Comparison of ENCODE assay signal across 9 cellular contexts in the genomic region with DNA sequence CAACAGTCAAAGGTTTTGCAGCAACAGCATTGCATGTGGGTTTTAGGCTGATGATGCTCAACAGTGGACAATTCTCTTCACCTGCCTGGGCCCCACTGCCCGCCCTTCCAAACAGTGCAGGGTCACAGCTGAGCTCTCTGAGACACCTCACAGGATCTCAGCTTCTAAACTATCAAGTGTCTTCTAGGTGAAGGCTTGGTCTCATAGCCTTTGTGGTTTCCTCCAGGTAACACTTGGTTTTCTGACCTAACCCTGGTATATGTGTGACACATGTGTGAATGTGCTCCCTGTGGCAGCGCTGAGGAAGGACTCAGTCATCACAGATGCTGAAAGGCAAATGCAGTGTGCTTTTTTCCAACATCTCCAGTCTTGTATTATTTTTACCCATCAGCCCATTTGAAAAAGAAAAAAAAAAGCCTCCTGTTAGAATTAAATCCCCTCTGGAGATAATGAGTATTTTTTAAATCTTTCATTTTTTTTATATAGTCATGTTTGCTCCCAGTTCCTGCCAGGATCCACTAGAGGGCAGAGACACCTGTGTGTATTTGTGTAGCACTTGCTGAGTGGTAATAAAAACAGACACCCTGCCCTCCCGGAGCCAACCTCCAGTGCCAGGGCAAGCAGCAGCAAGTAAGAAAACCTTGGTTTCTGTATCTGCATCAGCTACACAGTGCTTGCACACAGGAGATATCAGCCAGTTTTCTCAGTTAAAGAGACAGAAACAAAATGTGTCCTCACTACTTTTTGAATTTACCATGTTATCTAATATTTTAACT. TPM values are rescaled to one million over a fixed set of nuclear protein-coding genes. Genes with fewer than 3 reads are reported as not detected.
DNase-seq lines count a peak whose midpoint lies in the region; ATAC-seq and TF ChIP-seq lines count a peak whose summit lies in the region.
"Not testable (repeated sequence)": the region's sequence is repeated elsewhere in the genome, so short reads cannot be mapped to it uniquely, and the experiment has no call there.
"Had no signal": no experiment of that assay in that cellular context is flagged by ENCODE, and none has a peak within 500 bp of the region (broad histone marks: within the 10 kb centered on the region; RNA-seq: fewer than 3 reads in every experiment).

No MANE protein-coding gene starts in this region.

- not testable (repeated sequence) for H3K9me3 Mint-ChIP-seq in MCF 10A (ENCODE audit: unreplicated experiment)

- not testable (repeated sequence) for H3K27ac ChIP-seq in DOHH2 (ENCODE audit: low read depth, low read length); WERI-Rb-1; sigmoid colon; thyroid gland

- H3K4me3 Mint-ChIP-seq in MCF 10A (ENCODE audit: unreplicated experiment): not testable (repeated sequence)

- H3K4me3 ChIP-seq in DOHH2 (ENCODE audit: low read length); WERI-Rb-1 (ENCODE audit: low read depth, low read length); sigmoid colon; thyroid gland (replicated peaks in 1 of 3): not testable (repeated sequence)

- not testable (repeated sequence) for H3K27ac Mint-ChIP-seq in MCF 10A (ENCODE audit: low read depth, unreplicated experiment)

- H3F3A ChIP-seq in DOHH2 (ENCODE audit: control insufficient read depth, insufficient read depth): not testable (repeated sequence)

- peak; percentile 5 for TF ChIP-seq CTCF in DOHH2 (IDR thresholded peaks at IDR 0.05; ENCODE audit: low read depth, low read length, poor library complexity, severe bottlenecking)
- not testable (repeated sequence) for TF ChIP-seq CTCF in WERI-Rb-1 (IDR thresholded peaks at IDR 0.05; ENCODE audit: low read depth, low read length)
- peak; percentile 8 for TF ChIP-seq CTCF in MCF 10A (IDR thresholded peaks at IDR 0.05; ENCODE audit: unreplicated experiment)
- TF ChIP-seq CTCF in sigmoid colon (IDR thresholded peaks at IDR 0.05): peak in 1 of 4 experiments; percentile 3
- TF ChIP-seq CTCF in thyroid gland (IDR thresholded peaks at IDR 0.05): peak in 2 of 6 experiments; percentile 21 to 23

- H3K36me3 ChIP-seq in DOHH2 (ENCODE audit: control insufficient read depth, low read length); WERI-Rb-1; sigmoid colon; thyroid gland: not testable (repeated sequence)

- TF ChIP-seq EP300 in sigmoid colon (IDR thresholded peaks at IDR 0.05): not testable (repeated sequence)

- CTCF ChIA-PET in MCF 10A (lab: Yijun Ruan, JAX): interaction anchor here (0.6 to 2.6 kb wide), 8 partner anchors 14 to 113 kb away, joined by 3 to 14 read pairs (median 3); a partner anchor contains a TSS

- WGBS in sigmoid colon, 2 donors: 25 to 58% methylated on average over 1 of the region's 3 CpGs
- WGBS in thyroid gland, 2 donors: 7 to 61% methylated on average over 1 of the region's 3 CpGs

- not testable (repeated sequence) for TF ChIP-seq POLR2A in sigmoid colon (IDR thresholded peaks at IDR 0.05); thyroid gland (IDR thresholded peaks at IDR 0.05)

- H3K27me3 ChIP-seq in DOHH2 (ENCODE audit: control insufficient read depth, low read length); WERI-Rb-1 (ENCODE audit: insufficient read depth, low read depth, severe bottlenecking); sigmoid colon; thyroid gland: not testable (repeated sequence)

- DNase-seq in WERI-Rb-1 (peak; percentile 63), left lobe of liver (ENCODE audit: low spot score) (peak; percentile 49), sigmoid colon (peak; percentile 69), thyroid gland (peak; percentile 67 to 78)
- peak; percentile 30 for DNase-seq in activated T-cell treated with anti-CD3 and anti-CD28 coated beads, Interleukin-2, amount 50 U/mL, for 1 hour
- not testable (repeated sequence) for DNase-seq in MCF 10A (ENCODE audit: unreplicated experiment)

- H4K20me1 ChIP-seq in DOHH2 (ENCODE audit: control insufficient read depth, insufficient read depth, low read depth, low read length): not testable (repeated sequence)

- peak; percentile 48 for ATAC-seq in HG03159 (IDR thresholded peaks at IDR 0.05; ENCODE audit: unreplicated experiment)
- peak; percentile 74 for ATAC-seq in left lobe of liver

- H3K4me1 Mint-ChIP-seq in MCF 10A (ENCODE audit: insufficient read depth, unreplicated experiment): not testable (repeated sequence)

- intact Hi-C loops in MCF 10A (cut with micrococcal nuclease); sigmoid colon (cut with DNase I); thyroid gland (cut with DNase I): not testable (repeated sequence)

- H3K4me1 ChIP-seq in DOHH2 (ENCODE audit: control insufficient read depth, low read length); sigmoid colon; thyroid gland: not testable (repeated sequence)

- H3K4me2 ChIP-seq in DOHH2 (ENCODE audit: low read length): not testable (repeated sequence)

- not testable (repeated sequence) for H3K79me2 ChIP-seq in DOHH2 (ENCODE audit: control insufficient read depth, low read length)

- H3K9me3 ChIP-seq in DOHH2 (ENCODE audit: control insufficient read depth, insufficient read depth, low read length); WERI-Rb-1 (ENCODE audit: severe bottlenecking); sigmoid colon; thyroid gland: not testable (repeated sequence)

- BruUV-seq in MCF 10A (replicated peaks; lab: Mats Ljungman, UMichigan): not testable (repeated sequence)

- POLR2A ChIA-PET in MCF 10A (lab: Yijun Ruan, JAX): interaction anchor here (0.6 to 1.2 kb wide), 4 partner anchors 16 to 746 kb away, joined by 3 to 4 read pairs (median 3); a partner anchor contains a TSS

- H3K27me3 Mint-ChIP-seq in MCF 10A (ENCODE audit: insufficient read depth, unreplicated experiment): not testable (repeated sequence)

- H3K36me3 Mint-ChIP-seq in MCF 10A (ENCODE audit: insufficient read depth, unreplicated experiment): not testable (repeated sequence)

- not testable (repeated sequence) for H3K9me2 ChIP-seq in DOHH2 (replicated peaks; ENCODE audit: control insufficient read depth, low read length)

RNA-seq across cellular contexts. Expression of a gene that starts 24.2 kb away (rescaled TPM):
- total RNA-seq in MCF 10A (2022) (38.3 and 38.6 TPM in 2 replicates), left lobe of liver (5.4 TPM), sigmoid colon (10 to 100 TPM; 27.1 to 47.2 (median 28.5) TPM), thyroid gland (10 to 100 TPM; 25.8 to 68.2 (median 29.0) TPM)
- polyA plus RNA-seq in sigmoid colon: 1 to 10 TPM; 2.5 to 4.2 (median 3.4) TPM
- total RNA-seq: HepG2 had no signal
